Comparison of ENCODE assay signal across 8 cellular contexts in the genomic region with DNA sequence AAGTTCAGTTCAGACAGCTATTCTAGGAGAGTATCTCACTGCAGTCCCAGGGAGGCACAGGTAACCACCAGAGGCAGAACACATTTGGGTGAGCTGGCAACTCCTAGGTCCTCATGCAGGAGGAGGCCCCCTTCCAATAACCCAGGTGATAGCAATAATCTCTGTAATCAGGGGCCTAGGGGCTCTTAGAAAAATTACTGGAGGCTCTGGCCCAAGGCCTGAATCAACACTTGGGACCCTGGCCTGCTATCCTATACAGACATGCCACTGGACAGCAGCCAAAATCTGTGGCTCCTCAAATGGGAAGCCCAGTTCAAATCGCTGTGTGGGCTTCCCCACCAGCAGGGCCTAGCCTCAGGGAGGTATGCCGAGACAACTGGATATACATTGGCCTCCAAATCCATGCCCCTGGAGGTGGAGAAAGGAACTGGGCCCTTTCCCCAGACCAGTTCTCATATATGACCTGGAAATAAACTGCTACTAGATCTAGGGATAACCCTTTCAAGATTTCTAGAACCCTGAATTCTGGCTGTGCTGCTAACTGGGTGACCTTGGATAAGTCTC. TPM values are rescaled to one million over a fixed set of nuclear protein-coding genes. Genes with fewer than 3 reads are reported as not detected.
DNase-seq lines count a peak whose midpoint lies in the region; ATAC-seq, FAIRE-seq and TF ChIP-seq lines count a peak whose summit lies in the region.

No MANE protein-coding gene starts in this region.

- 61% methylated on average over 2 of the region's 2 CpGs; no CpG with 5 or more reads in 1 of the 2 donors for WGBS in transverse colon (ENCODE audit: low coverage in 1 of 2), 2 donors

- ATAC-seq in GM18909 (IDR thresholded peaks at IDR 0.05; ENCODE audit: poor library complexity, unreplicated experiment): no peak
- ATAC-seq in GM18517 (IDR thresholded peaks at IDR 0.05; ENCODE audit: unreplicated experiment): no peak

- H3K9me3 ChIP-seq in keratinocyte (ENCODE audit: control insufficient read depth, low read depth, low read length): no peaks in the 10 kb centered on the region
- no peaks in the 10 kb centered on the region for H3K9me3 ChIP-seq in transverse colon

- FAIRE-seq in keratinocyte (lab: Jason Lieb, UNC): peak; percentile 23

- no peak overlapping the region for H2AFZ ChIP-seq in keratinocyte (ENCODE audit: control insufficient read depth, low read length)

- DNase-seq in NCI-H82 (lab: John Stamatoyannopoulos, UW) (peak; percentile 40), NCI-H82 treated with DMSO at 0.1 percent for 48 hours (lab: John Stamatoyannopoulos, UW; ENCODE audit: unreplicated experiment) (no peak), astrocyte of the cerebellum (ENCODE audit: low read depth) (no peak), keratinocyte (ENCODE audit: low read depth, low spot score) (peak; percentile 41), transverse colon (peak; percentile 66), NCI-H146 treated with DMSO at 0.1 percent for 48 hours (lab: John Stamatoyannopoulos, UW; ENCODE audit: unreplicated experiment) (no peak)

- H3K36me3 ChIP-seq in keratinocyte (ENCODE audit: control insufficient read depth in 2 of 2, extremely low read depth in 1 of 2, insufficient read depth in 2 of 2, low read length in 2 of 2) (peaks cover 3 to 18% of the 10 kb centered on the region in 2 experiments), transverse colon (no peaks in the 10 kb centered on the region)

- H4K20me1 ChIP-seq in keratinocyte (ENCODE audit: control insufficient read depth, extremely low read depth, insufficient read depth, low read length): peaks cover 2% of the 10 kb centered on the region

- intact Hi-C loops in transverse colon (cut with DNase I; ENCODE audit: low total_unique reads): no loop called here

- H3K4me3 ChIP-seq in astrocyte of the cerebellum (ENCODE audit: low read depth, low read length): no peak overlapping the region
- H3K4me3 ChIP-seq in keratinocyte (ENCODE audit: control insufficient read depth in 2 of 3, extremely low read depth in 1 of 3, insufficient read depth in 2 of 3, low read depth in 1 of 3, low read length in 3 of 3): peak overlapping the region; percentile 85 to 93 (median 86)
- H3K4me3 ChIP-seq in transverse colon: peak overlapping the region; percentile 51 to 65 (median 60)

- in situ Hi-C loops in astrocyte of the cerebellum (cut with HindIII; ENCODE audit: low sequenced_read_pairs) (loop anchor here (5.0 kb wide), 1 partner anchor 42 kb away; no protein-coding TSS in a partner anchor), transverse colon (cut with MboI; ENCODE audit: low pct_ligation_motif_present in 1 of 4, low pct_unique_long_range_greater_than_20kb in 1 of 4, low sequenced_read_pairs in 3 of 4) (loop anchor here in 1 of 4 donors (10.0 kb wide), 1 partner anchor 49 kb away; a partner anchor contains a TSS)

- TF ChIP-seq EP300 in transverse colon (IDR thresholded peaks at IDR 0.05; ENCODE audit: low read depth): no peak

- dilution Hi-C loops in keratinocyte (cut with MboI; ENCODE audit: extremely low pct_ligation_motif_present, low sequenced_read_pairs): loop anchor here (5.0 kb wide), 1 partner anchor 42 kb away; no protein-coding TSS in a partner anchor

- peak overlapping the region; percentile 98 for H3K4me2 ChIP-seq in keratinocyte (ENCODE audit: control insufficient read depth, extremely low read depth, insufficient read depth, low read depth, low read length)

- peak; percentile 49 for TF ChIP-seq POLR2A in transverse colon (IDR thresholded peaks at IDR 0.05)

- H3K9ac ChIP-seq in keratinocyte (ENCODE audit: control insufficient read depth, extremely low read depth, insufficient read depth, low read length): peak overlapping the region; percentile 97

- peak; percentile 46 for TF ChIP-seq CTCF in astrocyte of the cerebellum (IDR thresholded peaks at IDR 0.05; ENCODE audit: low read depth, low read length, missing control alignments)
- TF ChIP-seq CTCF in keratinocyte (optimal IDR thresholded peaks at IDR 0.05 in 1 of 3, IDR thresholded peaks at IDR 0.05 in 1 of 3, conservative IDR thresholded peaks at IDR 0.05 in 1 of 3; ENCODE audit: extremely low read depth in 1 of 3, insufficient read depth in 2 of 3, low read length in 3 of 3): peak in 2 of 3 experiments; percentile 13 to 63
- TF ChIP-seq CTCF in transverse colon (IDR thresholded peaks at IDR 0.05): peak; percentile 38 to 79 (median 48)

- H3K4me1 ChIP-seq in keratinocyte (ENCODE audit: control insufficient read depth, extremely low read depth, insufficient read depth, low read length): peaks cover 46% of the 10 kb centered on the region
- peaks cover 17 to 74% (median 58%) of the 10 kb centered on the region in 4 donors for H3K4me1 ChIP-seq in transverse colon

- peak overlapping the region; percentile 92 for H3K27ac ChIP-seq in keratinocyte (ENCODE audit: control insufficient read depth, insufficient read depth, low read length)
- peak overlapping the region; percentile 90 to 93 (median 92) for H3K27ac ChIP-seq in transverse colon

- no peaks in the 10 kb centered on the region for H3K27me3 ChIP-seq in keratinocyte (ENCODE audit: control insufficient read depth, extremely low read depth, insufficient read depth, low read length)
- no peaks in the 10 kb centered on the region for H3K27me3 ChIP-seq in transverse colon

- H3K9me1 ChIP-seq in keratinocyte (ENCODE audit: control insufficient read depth, extremely low read depth, insufficient read depth, low read length): no peaks in the 10 kb centered on the region

- peaks cover 54% of the 10 kb centered on the region for H3K79me2 ChIP-seq in keratinocyte (ENCODE audit: control insufficient read depth, insufficient read depth, low read length)

RNA-seq across cellular contexts. Expression of a gene that starts 1.6 kb away (rescaled TPM):
- 22.3 to 83.2 TPM (median 48.8 TPM) in 3 replicates for polyA plus RNA-seq in keratinocyte
- 35.6 TPM for polyA plus RNA-seq in keratinocyte (2011; ENCODE audit: low read depth)
- polyA plus RNA-seq in keratinocyte (2011; cell fraction: cytosol; rRNA removed): 46.4 and 55.3 TPM in 2 replicates
- 55.8 and 77.0 TPM in 2 replicates for polyA plus RNA-seq in keratinocyte (2011; cell fraction: nucleus; rRNA removed)
- polyA plus RNA-seq in keratinocyte (2012; ENCODE audit: low replicate concordance): 28.2 and 159 TPM in 2 replicates
- 26.9 to 46.4 TPM (median 32.3 TPM) in 3 replicates for polyA minus RNA-seq in keratinocyte
- 62.0 TPM for polyA minus RNA-seq in keratinocyte (2011; cell fraction: cytosol; rRNA and poly(A)+ RNA removed)
- 53.1 and 56.0 TPM in 2 replicates for polyA minus RNA-seq in keratinocyte (2011; cell fraction: nucleus; rRNA and poly(A)+ RNA removed)
- total RNA-seq in transverse colon: 10 to 100 TPM; 24.3 to 79.3 (median 47.9) TPM

RNA-seq across cellular contexts. Expression of a gene that starts 28.1 kb away (rescaled TPM):
- 24.0 to 85.1 TPM (median 39.7 TPM) in 3 replicates for polyA plus RNA-seq in keratinocyte
- polyA plus RNA-seq in keratinocyte (2011; ENCODE audit: low read depth): 3.6 TPM
- polyA plus RNA-seq in keratinocyte (2011; cell fraction: cytosol; rRNA removed): 54.3 and 80.9 TPM in 2 replicates
- 88.1 and 97.3 TPM in 2 replicates for polyA plus RNA-seq in keratinocyte (2011; cell fraction: nucleus; rRNA removed)
- polyA plus RNA-seq in keratinocyte (2012; ENCODE audit: low replicate concordance): 16.9 and 47.1 TPM in 2 replicates
- polyA minus RNA-seq in keratinocyte: 26.4 to 53.8 TPM (median 34.8 TPM) in 3 replicates
- polyA minus RNA-seq in keratinocyte (2011; cell fraction: cytosol; rRNA and poly(A)+ RNA removed): 62.7 TPM
- 26.9 and 36.7 TPM in 2 replicates for polyA minus RNA-seq in keratinocyte (2011; cell fraction: nucleus; rRNA and poly(A)+ RNA removed)
- total RNA-seq in transverse colon: 10 to 100 TPM in 2 of 4 donors, 1 to 10 TPM in 2; 5.6 to 24.6 (median 13.6) TPM

RNA-seq across cellular contexts. Expression of a gene that starts 45.0 kb away (rescaled TPM):
- polyA plus RNA-seq in keratinocyte: 51.3 to 73.3 TPM (median 63.8 TPM) in 3 replicates
- polyA plus RNA-seq in keratinocyte (2011; ENCODE audit: low read depth): 15.0 TPM
- polyA plus RNA-seq in keratinocyte (2011; cell fraction: cytosol; rRNA removed): 63.5 and 72.3 TPM in 2 replicates
- polyA plus RNA-seq in keratinocyte (2011; cell fraction: nucleus; rRNA removed): 77.0 and 83.5 TPM in 2 replicates
- 43.1 and 51.3 TPM in 2 replicates for polyA plus RNA-seq in keratinocyte (2012; ENCODE audit: low replicate concordance)
- 44.8 to 69.0 TPM (median 54.8 TPM) in 3 replicates for polyA minus RNA-seq in keratinocyte
- polyA minus RNA-seq in keratinocyte (2011; cell fraction: cytosol; rRNA and poly(A)+ RNA removed): 37.0 TPM
- 29.9 and 44.9 TPM in 2 replicates for polyA minus RNA-seq in keratinocyte (2011; cell fraction: nucleus; rRNA and poly(A)+ RNA removed)
- 10 to 100 TPM in 2 of 4 donors, 1 to 10 TPM in 2; 7.6 to 19.1 (median 11.3) TPM for total RNA-seq in transverse colon

RNA-seq across cellular contexts. Expression of a gene that starts 51.5 kb away (rescaled TPM):
- 14.2 to 23.2 TPM (median 14.3 TPM) in 3 replicates for polyA plus RNA-seq in keratinocyte
- 10.1 TPM for polyA plus RNA-seq in keratinocyte (2011; ENCODE audit: low read depth)
- polyA plus RNA-seq in keratinocyte (2011; cell fraction: cytosol; rRNA removed): 5.8 and 6.5 TPM in 2 replicates
- polyA plus RNA-seq in keratinocyte (2011; cell fraction: nucleus; rRNA removed): 66.2 and 75.9 TPM in 2 replicates
- polyA plus RNA-seq in keratinocyte (2012; ENCODE audit: low replicate concordance): 10.9 and 15.3 TPM in 2 replicates
- 12.6 to 19.6 TPM (median 18.3 TPM) in 3 replicates for polyA minus RNA-seq in keratinocyte
- 10.9 TPM for polyA minus RNA-seq in keratinocyte (2011; cell fraction: cytosol; rRNA and poly(A)+ RNA removed)
- polyA minus RNA-seq in keratinocyte (2011; cell fraction: nucleus; rRNA and poly(A)+ RNA removed): 28.7 and 34.0 TPM in 2 replicates
- 100 to 1,000 TPM in 1 of 4 donors, 10 to 100 TPM in 3; 46.4 to 102 (median 63.9) TPM for total RNA-seq in transverse colon

RNA-seq across cellular contexts. Expression of a gene that starts 52.2 kb away (rescaled TPM):
- polyA plus RNA-seq in keratinocyte: 9.1 to 12.6 TPM (median 10.3 TPM) in 3 replicates
- polyA plus RNA-seq in keratinocyte (2011; ENCODE audit: low read depth): 2.9 TPM
- polyA plus RNA-seq in keratinocyte (2011; cell fraction: cytosol; rRNA removed): 11.7 and 13.4 TPM in 2 replicates
- 8.6 and 10.0 TPM in 2 replicates for polyA plus RNA-seq in keratinocyte (2011; cell fraction: nucleus; rRNA removed)
- 8.6 and 13.0 TPM in 2 replicates for polyA plus RNA-seq in keratinocyte (2012; ENCODE audit: low replicate concordance)
- polyA minus RNA-seq in keratinocyte: 3.0 to 4.8 TPM (median 3.9 TPM) in 3 replicates
- polyA minus RNA-seq in keratinocyte (2011; cell fraction: cytosol; rRNA and poly(A)+ RNA removed): 3.5 TPM
- 2.8 and 4.3 TPM in 2 replicates for polyA minus RNA-seq in keratinocyte (2011; cell fraction: nucleus; rRNA and poly(A)+ RNA removed)
- total RNA-seq in transverse colon: 1 to 10 TPM in 1 of 4 donors, under 1 TPM in 2, not detected in 1; 0.95 to 1.8 (median 0.96) TPM

Comparison
In these comparisons a context has a peak if more than half of its experiments do, and no peak if none do; other contexts are left out.
1. DNase-seq: peak in NCI-H82 (single experiment), keratinocyte (single experiment) and transverse colon (single experiment); none in NCI-H82 treated with DMSO at 0.1 percent for 48 hours (single experiment), astrocyte of the cerebellum (single experiment) and NCI-H146 treated with DMSO at 0.1 percent for 48 hours (single experiment).
2. Peak in every context shown above with its lines, with median percentiles within 50 percentile points of each other: CTCF ChIP-seq.